ENCODE assay signal across 1 cellular context in the genomic region with DNA sequence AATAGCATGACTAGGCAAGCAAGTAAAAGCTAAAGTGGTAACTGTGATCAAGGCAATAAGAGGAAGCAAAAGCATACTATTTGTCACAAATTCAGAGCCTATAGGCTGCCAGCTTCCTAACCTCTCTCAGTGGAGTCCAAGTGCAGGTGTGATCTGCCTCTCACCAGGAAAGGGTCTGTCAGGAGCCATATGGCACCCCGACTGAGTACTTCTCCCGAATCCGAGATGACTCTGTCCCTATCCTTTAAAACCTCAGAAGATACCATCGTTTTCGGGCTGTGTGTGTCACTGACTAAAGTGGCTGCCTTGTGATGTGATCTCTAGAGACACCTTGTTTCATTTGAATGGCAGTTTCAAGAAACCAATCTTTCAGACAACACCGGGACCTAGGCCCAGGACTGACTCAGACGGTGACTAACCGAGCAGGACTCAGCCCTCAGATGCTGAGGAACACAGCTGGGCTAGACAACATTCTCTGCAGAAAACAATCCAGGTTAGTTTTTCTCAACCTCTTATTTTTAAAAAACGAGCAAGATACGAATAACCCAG.
TF ChIP-seq lines count a peak whose summit lies in the region.

No MANE protein-coding gene starts in this region.

TF ChIP-seq in GM23338, 12 proteins besides CTCF, POLR2A, EP300 and RAD21 (continued from another document):
- TF ChIP-seq ZNF462 (CRISPR knock-in tag; IDR thresholded peaks at IDR 0.05) = no peak
- no peak for TF ChIP-seq EZH2 (IDR thresholded peaks at IDR 0.05; ENCODE audit: low read depth, unreplicated experiment)
- no peak for TF ChIP-seq EZH2phosphoT487 (IDR thresholded peaks at IDR 0.05; ENCODE audit: unreplicated experiment)
- TF ChIP-seq STAT1 (IDR thresholded peaks at IDR 0.05; ENCODE audit: unreplicated experiment) = no peak
- TF ChIP-seq, protein P1, sequence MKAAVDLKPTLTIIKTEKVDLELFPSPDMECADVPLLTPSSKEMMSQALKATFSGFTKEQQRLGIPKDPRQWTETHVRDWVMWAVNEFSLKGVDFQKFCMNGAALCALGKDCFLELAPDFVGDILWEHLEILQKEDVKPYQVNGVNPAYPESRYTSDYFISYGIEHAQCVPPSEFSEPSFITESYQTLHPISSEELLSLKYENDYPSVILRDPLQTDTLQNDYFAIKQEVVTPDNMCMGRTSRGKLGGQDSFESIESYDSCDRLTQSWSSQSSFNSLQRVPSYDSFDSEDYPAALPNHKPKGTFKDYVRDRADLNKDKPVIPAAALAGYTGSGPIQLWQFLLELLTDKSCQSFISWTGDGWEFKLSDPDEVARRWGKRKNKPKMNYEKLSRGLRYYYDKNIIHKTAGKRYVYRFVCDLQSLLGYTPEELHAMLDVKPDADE (IDR thresholded peaks at IDR 0.05) = no peak
- TF ChIP-seq CREB1 (CRISPR knock-in tag; IDR thresholded peaks at IDR 0.05; ENCODE audit: low read depth) = no peak
- TF ChIP-seq REST (IDR thresholded peaks at IDR 0.05; ENCODE audit: unreplicated experiment) = no peak
- no peak for TF ChIP-seq ZNF114 (CRISPR knock-in tag; IDR thresholded peaks at IDR 0.05)
- TF ChIP-seq JUNB (IDR thresholded peaks at IDR 0.05; ENCODE audit: unreplicated experiment) = no peak
